33 cellular contexts compared by ENCODE assay signal in genomic region chr11:66870616-66871520, GRCh38.
"Had no signal": no experiment of that assay in that cellular context is flagged by ENCODE, and none has a peak within 500 bp of the region (broad histone marks: within the 10 kb centered on the region; RNA-seq: fewer than 3 reads in every experiment).

No MANE protein-coding gene starts in this region.

- H3K36me3 Mint-ChIP-seq: activated naive CD8-positive, alpha-beta T cell treated with anti-CD3 and anti-CD28 coated beads for 36 hours had no signal

- DNase-seq: activated CD4-positive, alpha-beta T cell treated with anti-CD3 and anti-CD28 coated beads for 1 hour; activated CD4-positive, alpha-beta T cell treated with anti-CD3 and anti-CD28 coated beads for 48 hours; activated CD4-positive, CD25-positive, alpha-beta regulatory T cell; activated CD8-positive, alpha-beta T cell treated with anti-CD3 and anti-CD28 coated beads for 36 hours; activated effector memory CD4-positive, alpha-beta T cell treated with anti-CD3 and anti-CD28 coated beads, Interleukin-2, amount 50 U/mL, for 16 hours; activated naive CD4-positive, alpha-beta T cell; activated naive CD4-positive, alpha-beta T cell treated with anti-CD3 and anti-CD28 coated beads, Interleukin-2, amount 50 U/mL, for 16 hours; activated naive CD8-positive, alpha-beta T cell treated with anti-CD3 and anti-CD28 coated beads for 36 hours; activated T-cell treated with anti-CD3 and anti-CD28 coated beads, Interleukin-2, amount 50 U/mL, for 1 hour; activated T-cell treated with anti-CD3 and anti-CD28 coated beads, Interleukin-2, amount 50 U/mL, for 72 hours; amniotic stem cell; aorta; brain microvascular endothelial cell; Kasumi-1; KG1; MM.1S; MV-4-11; NCI-H1092; NCI-H1436 treated with DMSO at 0.1 percent for 48 hours; NCI-H1694 treated with DMSO at 0.1 percent for 48 hours; NCI-H2029; NCI-H510A; NCI-H526; NCI-H748 treated with DMSO at 0.1 percent for 48 hours; NK-92 treated with Interleukin-12 subunit alpha and Interleukin-12 subunit beta, amount 100 ng/mL, for 24 hours; PC-9; Right ventricle myocardium superior; SW 1271; T1000; WERI-Rb-1 had no signal

- H3K9me3 Mint-ChIP-seq: activated CD8-positive, alpha-beta T cell treated with anti-CD3 and anti-CD28 coated beads for 36 hours; activated naive CD8-positive, alpha-beta T cell treated with anti-CD3 and anti-CD28 coated beads for 36 hours; activated T-cell treated with anti-CD3 and anti-CD28 coated beads, Interleukin-2, amount 50 U/mL, for 72 hours; activated T-helper 17 cell treated with anti-CD3 and anti-CD28 coated beads, Interleukin-2, amount 50 U/mL, for 72 hours; central memory CD8-positive, alpha-beta T cell had no signal

- H3K4me2 ChIP-seq: PC-9 had no signal

- H3K27me3 Mint-ChIP-seq: activated CD8-positive, alpha-beta T cell treated with anti-CD3 and anti-CD28 coated beads for 36 hours; activated naive CD8-positive, alpha-beta T cell treated with anti-CD3 and anti-CD28 coated beads for 36 hours; central memory CD8-positive, alpha-beta T cell had no signal

- ATAC-seq: activated CD8-positive, alpha-beta T cell treated with anti-CD3 and anti-CD28 coated beads for 36 hours; activated T-cell treated with anti-CD3 and anti-CD28 coated beads, Interleukin-2, amount 50 U/mL, for 72 hours; activated T-helper 17 cell treated with anti-CD3 and anti-CD28 coated beads, Interleukin-2, amount 50 U/mL, for 72 hours had no signal

- H3K27ac ChIP-seq: brain microvascular endothelial cell, cardiac muscle cell, PC-9, WERI-Rb-1 had no signal

- H2AFZ ChIP-seq: PC-9 had no signal

- H3K36me3 ChIP-seq: cardiac muscle cell had no signal

- H3K4me3 ChIP-seq: cardiac muscle cell, PC-9 had no signal

- H3K4me1 Mint-ChIP-seq: activated T-helper 17 cell treated with anti-CD3 and anti-CD28 coated beads, Interleukin-2, amount 50 U/mL, for 72 hours had no signal

- H3K4me3 Mint-ChIP-seq: activated CD8-positive, alpha-beta T cell treated with anti-CD3 and anti-CD28 coated beads for 36 hours; activated naive CD8-positive, alpha-beta T cell treated with anti-CD3 and anti-CD28 coated beads for 36 hours; activated T-cell treated with anti-CD3 and anti-CD28 coated beads, Interleukin-2, amount 50 U/mL, for 72 hours; activated T-helper 17 cell treated with anti-CD3 and anti-CD28 coated beads, Interleukin-2, amount 50 U/mL, for 72 hours; central memory CD8-positive, alpha-beta T cell had no signal

- H3K27ac Mint-ChIP-seq: activated CD8-positive, alpha-beta T cell treated with anti-CD3 and anti-CD28 coated beads for 36 hours; activated naive CD8-positive, alpha-beta T cell treated with anti-CD3 and anti-CD28 coated beads for 36 hours; activated T-cell treated with anti-CD3 and anti-CD28 coated beads, Interleukin-2, amount 50 U/mL, for 72 hours; activated T-helper 17 cell treated with anti-CD3 and anti-CD28 coated beads, Interleukin-2, amount 50 U/mL, for 72 hours had no signal

- H3K27me3 ChIP-seq: brain microvascular endothelial cell, cardiac muscle cell had no signal
